ENCODE assay signal across 18 cellular contexts in the genomic region with DNA sequence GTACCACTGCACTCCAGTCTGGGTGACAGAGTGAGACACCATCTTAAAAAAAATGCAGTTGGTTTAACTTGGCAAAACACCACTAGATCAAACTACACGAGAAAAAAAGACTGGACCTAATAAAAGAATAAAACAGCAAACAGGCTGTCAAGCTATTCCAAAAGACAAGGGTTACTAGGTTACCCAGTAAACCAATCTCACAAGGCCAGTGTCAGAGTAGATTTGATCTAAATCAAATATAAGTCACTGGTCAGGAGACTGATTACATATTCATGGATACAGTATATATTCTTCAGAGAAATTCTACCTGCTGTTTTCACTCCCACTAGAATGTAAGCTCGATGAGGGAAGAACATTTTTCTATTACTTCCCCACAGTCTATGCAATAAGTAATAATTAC. TPM values are rescaled to one million over a fixed set of nuclear protein-coding genes. Genes with fewer than 3 reads are reported as not detected.
DNase-seq lines count a peak whose midpoint lies in the region; ATAC-seq and TF ChIP-seq lines count a peak whose summit lies in the region.
"Had no signal": no experiment of that assay in that cellular context is flagged by ENCODE, and none has a peak within 500 bp of the region (broad histone marks: within the 10 kb centered on the region; RNA-seq: fewer than 3 reads in every experiment).

No MANE protein-coding gene starts in this region.

- no peak for ATAC-seq in Panc1
- ATAC-seq in GM21717 (IDR thresholded peaks at IDR 0.05; ENCODE audit: unreplicated experiment) = no peak
- ATAC-seq: sciatic nerve had no signal

- in situ Hi-C loops in Panc1 (cut with HindIII; ENCODE audit: low pct_unique_long_range_greater_than_20kb, low sequenced_read_pairs) = no loop called here

- H3K27ac ChIP-seq in Panc1 (ENCODE audit: low read length) (peak overlapping the region; percentile 74), epithelial cell of prostate (peak overlapping the region; percentile 99)
- H3K27ac ChIP-seq: thyroid gland had no signal

- H3K27ac Mint-ChIP-seq in progenitor cell of endocrine pancreas = peak overlapping the region; percentile 19
- H3K27ac Mint-ChIP-seq: activated T-helper 1 cell treated with anti-CD3 and anti-CD28 coated beads, Interleukin-12 subunit alpha, Interleukin-12 subunit beta, Interleukin-2, Interleukin-4 antibody, amounts not matched to agents 30 ng/mL and 10 ng/mL and 1 ng/mL, durations not matched to agents 14 hours and 24 hours and 36 hours had no signal

- H3K9me3 ChIP-seq in Panc1 (ENCODE audit: control insufficient read depth, insufficient read depth, low read depth, low read length) = no peaks in the 10 kb centered on the region
- H3K9me3 ChIP-seq: esophagus muscularis mucosa, thyroid gland had no signal

- H3K27me3 Mint-ChIP-seq in progenitor cell of endocrine pancreas = no peaks in the 10 kb centered on the region

- H3K36me3 Mint-ChIP-seq in progenitor cell of endocrine pancreas (ENCODE audit: insufficient read depth) = peaks cover 16% of the 10 kb centered on the region

- H3K9me3 Mint-ChIP-seq in progenitor cell of endocrine pancreas (ENCODE audit: low read depth) = no peaks in the 10 kb centered on the region
- H3K9me3 Mint-ChIP-seq: activated T-helper 1 cell treated with anti-CD3 and anti-CD28 coated beads, Interleukin-12 subunit alpha, Interleukin-12 subunit beta, Interleukin-2, Interleukin-4 antibody, amounts not matched to agents 30 ng/mL and 10 ng/mL and 1 ng/mL, durations not matched to agents 14 hours and 24 hours and 36 hours had no signal

- no peak for TF ChIP-seq CTCF in Panc1 (IDR thresholded peaks at IDR 0.05)
- TF ChIP-seq CTCF in progenitor cell of endocrine pancreas (IDR thresholded peaks at IDR 0.05; ENCODE audit: unreplicated experiment) = no peak

- H3K4me3 Mint-ChIP-seq in progenitor cell of endocrine pancreas (ENCODE audit: low read depth) = no peak overlapping the region

- DNase-seq in NCI-H526 (lab: John Stamatoyannopoulos, UW) (peak; percentile 9 to 20), NCI-H526 treated with DMSO at 0.1 percent for 48 hours (lab: John Stamatoyannopoulos, UW) (no peak), Panc1 (ENCODE audit: low read depth, low spot score) (no peak), epithelial cell of prostate (ENCODE audit: low read depth, low spot score) (no peak), progenitor cell of endocrine pancreas (ENCODE audit: low spot score, unreplicated experiment) (no peak), NCI-H2107 treated with DMSO at 0.1 percent for 48 hours (lab: John Stamatoyannopoulos, UW; ENCODE audit: unreplicated experiment) (no peak)
- DNase-seq in stimulated activated CD4-positive, alpha-beta T cell treated with anti-CD3 and anti-CD28 coated beads, Interleukin-15, amount 100 ng/mL, for 24 hours = no peak
- DNase-seq: 8988T; activated CD4-positive, CD25-positive, alpha-beta regulatory T cell; DMS153; NCI-H1092; NCI-H510A treated with DMSO at 0.1 percent for 48 hours; SHP77; thyroid gland had no signal

- no TSS peak for BruUV-seq in Panc1 (replicated peaks; lab: Mats Ljungman, UMichigan)

- intact Hi-C loops in Panc1 (cut with micrococcal nuclease; ENCODE audit: unreplicated experiment) = no loop called here

- peaks cover 18% of the 10 kb centered on the region for H3K4me1 ChIP-seq in Panc1 (ENCODE audit: control insufficient read depth, insufficient read depth, low read length)

- H3K4me3 ChIP-seq in Panc1 (ENCODE audit: low read depth in 2 of 2, low read length in 2 of 2) = no peak overlapping the region; a peak in 1 of 4 replicates
- H3K4me3 ChIP-seq: thyroid gland had no signal

- CTCF ChIA-PET in Panc1 (lab: Charles Lee) = interaction anchor here (0.6 kb wide), 1 partner anchor 28 kb away, joined by 7 read pairs; no protein-coding TSS in a partner anchor

- POLR2A ChIA-PET in Panc1 (lab: Charles Lee) = interaction anchor here (0.5 to 1.2 kb wide), 2 partner anchors 8 to 42 kb away, joined by 3 to 10 read pairs; no protein-coding TSS in a partner anchor

- no peaks in the 10 kb centered on the region for H3K27me3 ChIP-seq in Panc1 (ENCODE audit: control insufficient read depth, insufficient read depth, low read length)
- H3K27me3 ChIP-seq: esophagus muscularis mucosa, thyroid gland had no signal

- H3K4me1 Mint-ChIP-seq in progenitor cell of endocrine pancreas (ENCODE audit: low read depth) = peaks cover 28% of the 10 kb centered on the region

- peaks cover 21% of the 10 kb centered on the region for H3K36me3 ChIP-seq in Panc1 (ENCODE audit: control insufficient read depth, insufficient read depth, low read length)

RNA-seq across cellular contexts. Expression of gene GANC, which starts 2.5 kb away (rescaled TPM):
- 21.1 TPM for total RNA-seq in Panc1 (2021; ENCODE audit: unreplicated experiment)
- polyA plus RNA-seq in Panc1 (2012; ENCODE audit: insufficient read length) = 12.5 TPM
- 19.5 and 20.6 TPM in 2 replicates for total RNA-seq in progenitor cell of endocrine pancreas

RNA-seq across cellular contexts. Expression of gene TMEM87A, which starts 2.7 kb away (rescaled TPM):
- 49.6 TPM for total RNA-seq in Panc1 (2021; ENCODE audit: unreplicated experiment)
- polyA plus RNA-seq in Panc1 (2012; ENCODE audit: insufficient read length) = 23.1 TPM
- total RNA-seq in progenitor cell of endocrine pancreas = 44.2 and 48.5 TPM in 2 replicates

Comparison
In these comparisons a context has a peak if more than half of its experiments do, and no peak if none do; other contexts are left out.
1. DNase-seq: peak in NCI-H526 (2 of 2); none in NCI-H526 treated with DMSO at 0.1 percent for 48 hours (single experiment), Panc1 (single experiment), epithelial cell of prostate (single experiment), progenitor cell of endocrine pancreas (single experiment), stimulated activated CD4-positive, alpha-beta T cell treated with anti-CD3 and anti-CD28 coated beads, Interleukin-15, amount 100 ng/mL, for 24 hours (single experiment) and NCI-H2107 treated with DMSO at 0.1 percent for 48 hours (single experiment).